1 cellular context compared by ENCODE assay signal in genomic region chr7:135447783-135448182, GRCh38.
TF ChIP-seq lines count a peak whose summit lies in the region.

No MANE protein-coding gene starts in this region.

TF ChIP-seq in HepG2, 621 proteins besides CTCF, POLR2A, EP300 and RAD21 (continued from another document):
- no peak for TF ChIP-seq ARHGAP35 (CRISPR knock-in tag; IDR thresholded peaks at IDR 0.05; ENCODE audit: borderline replicate concordance)
- TF ChIP-seq, protein P1, sequence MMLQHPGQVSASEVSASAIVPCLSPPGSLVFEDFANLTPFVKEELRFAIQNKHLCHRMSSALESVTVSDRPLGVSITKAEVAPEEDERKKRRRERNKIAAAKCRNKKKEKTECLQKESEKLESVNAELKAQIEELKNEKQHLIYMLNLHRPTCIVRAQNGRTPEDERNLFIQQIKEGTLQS (CRISPR knock-in tag; IDR thresholded peaks at IDR 0.05) = no peak
- TF ChIP-seq FOXK1 (CRISPR knock-in tag; IDR thresholded peaks at IDR 0.05; ENCODE audit: borderline replicate concordance, low read depth) = no peak
- TF ChIP-seq GFI1 (CRISPR knock-in tag; IDR thresholded peaks at IDR 0.05; ENCODE audit: borderline replicate concordance) = no peak
- no peak for TF ChIP-seq ZNF567 (CRISPR knock-in tag; IDR thresholded peaks at IDR 0.05; ENCODE audit: borderline replicate concordance)
- TF ChIP-seq ZSCAN25 (CRISPR knock-in tag; IDR thresholded peaks at IDR 0.05) = no peak
- TF ChIP-seq, protein P2, sequence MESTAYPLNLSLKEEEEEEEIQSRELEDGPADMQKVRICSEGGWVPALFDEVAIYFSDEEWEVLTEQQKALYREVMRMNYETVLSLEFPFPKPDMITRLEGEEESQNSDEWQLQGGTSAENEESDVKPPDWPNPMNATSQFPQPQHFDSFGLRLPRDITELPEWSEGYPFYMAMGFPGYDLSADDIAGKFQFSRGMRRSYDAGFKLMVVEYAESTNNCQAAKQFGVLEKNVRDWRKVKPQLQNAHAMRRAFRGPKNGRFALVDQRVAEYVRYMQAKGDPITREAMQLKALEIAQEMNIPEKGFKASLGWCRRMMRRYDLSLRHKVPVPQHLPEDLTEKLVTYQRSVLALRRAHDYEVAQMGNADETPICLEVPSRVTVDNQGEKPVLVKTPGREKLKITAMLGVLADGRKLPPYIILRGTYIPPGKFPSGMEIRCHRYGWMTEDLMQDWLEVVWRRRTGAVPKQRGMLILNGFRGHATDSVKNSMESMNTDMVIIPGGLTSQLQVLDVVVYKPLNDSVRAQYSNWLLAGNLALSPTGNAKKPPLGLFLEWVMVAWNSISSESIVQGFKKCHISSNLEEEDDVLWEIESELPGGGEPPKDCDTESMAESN (CRISPR knock-in tag; conservative IDR thresholded peaks at IDR 0.05) = no peak
- no peak for TF ChIP-seq NFYC (CRISPR knock-in tag; IDR thresholded peaks at IDR 0.05)
- no peak for TF ChIP-seq ZNF337 (CRISPR knock-in tag; IDR thresholded peaks at IDR 0.05; ENCODE audit: borderline replicate concordance, low read depth)
- no peak for TF ChIP-seq FOXO4 (CRISPR knock-in tag; conservative IDR thresholded peaks at IDR 0.05)
- TF ChIP-seq, protein P3, sequence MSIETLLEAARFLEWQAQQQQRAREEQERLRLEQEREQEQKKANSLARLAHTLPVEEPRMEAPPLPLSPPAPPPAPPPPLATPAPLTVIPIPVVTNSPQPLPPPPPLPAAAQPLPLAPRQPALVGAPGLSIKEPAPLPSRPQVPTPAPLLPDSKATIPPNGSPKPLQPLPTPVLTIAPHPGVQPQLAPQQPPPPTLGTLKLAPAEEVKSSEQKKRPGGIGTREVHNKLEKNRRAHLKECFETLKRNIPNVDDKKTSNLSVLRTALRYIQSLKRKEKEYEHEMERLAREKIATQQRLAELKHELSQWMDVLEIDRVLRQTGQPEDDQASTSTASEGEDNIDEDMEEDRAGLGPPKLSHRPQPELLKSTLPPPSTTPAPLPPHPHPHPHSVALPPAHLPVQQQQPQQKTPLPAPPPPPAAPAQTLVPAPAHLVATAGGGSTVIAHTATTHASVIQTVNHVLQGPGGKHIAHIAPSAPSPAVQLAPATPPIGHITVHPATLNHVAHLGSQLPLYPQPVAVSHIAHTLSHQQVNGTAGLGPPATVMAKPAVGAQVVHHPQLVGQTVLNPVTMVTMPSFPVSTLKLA (IDR thresholded peaks at IDR 0.05) = no peak
- TF ChIP-seq RAD51 (IDR thresholded peaks at IDR 0.05; ENCODE audit: borderline replicate concordance) = no peak
TF ChIP-seq in HepG2: peak in this region for 0.
